ENCODE assay signal across 1 cellular context in genomic region chr3:5188419-5189405, GRCh38.
TF ChIP-seq lines count a peak whose summit lies in the region.

No MANE protein-coding gene starts in this region.

TF ChIP-seq in K562, 482 proteins besides CTCF, POLR2A, EP300 and RAD21 (continued from another document and continues in another):
- TF ChIP-seq, protein P1, sequence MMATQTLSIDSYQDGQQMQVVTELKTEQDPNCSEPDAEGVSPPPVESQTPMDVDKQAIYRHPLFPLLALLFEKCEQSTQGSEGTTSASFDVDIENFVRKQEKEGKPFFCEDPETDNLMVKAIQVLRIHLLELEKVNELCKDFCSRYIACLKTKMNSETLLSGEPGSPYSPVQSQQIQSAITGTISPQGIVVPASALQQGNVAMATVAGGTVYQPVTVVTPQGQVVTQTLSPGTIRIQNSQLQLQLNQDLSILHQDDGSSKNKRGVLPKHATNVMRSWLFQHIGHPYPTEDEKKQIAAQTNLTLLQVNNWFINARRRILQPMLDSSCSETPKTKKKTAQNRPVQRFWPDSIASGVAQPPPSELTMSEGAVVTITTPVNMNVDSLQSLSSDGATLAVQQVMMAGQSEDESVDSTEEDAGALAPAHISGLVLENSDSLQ (IDR thresholded peaks at IDR 0.05), result no peak
- peak; percentile 23 for TF ChIP-seq TBP (optimal IDR thresholded peaks at IDR 0.05; ENCODE audit: low read depth, low read length)
- no peak for TF ChIP-seq KAT8 (IDR thresholded peaks at IDR 0.05; ENCODE audit: low read depth)
- TF ChIP-seq MCM5 (IDR thresholded peaks at IDR 0.05; ENCODE audit: low read depth), result no peak
- no peak for TF ChIP-seq SMARCB1 (IDR thresholded peaks at IDR 0.05; ENCODE audit: insufficient read length, low read depth)
- TF ChIP-seq, protein P2, sequence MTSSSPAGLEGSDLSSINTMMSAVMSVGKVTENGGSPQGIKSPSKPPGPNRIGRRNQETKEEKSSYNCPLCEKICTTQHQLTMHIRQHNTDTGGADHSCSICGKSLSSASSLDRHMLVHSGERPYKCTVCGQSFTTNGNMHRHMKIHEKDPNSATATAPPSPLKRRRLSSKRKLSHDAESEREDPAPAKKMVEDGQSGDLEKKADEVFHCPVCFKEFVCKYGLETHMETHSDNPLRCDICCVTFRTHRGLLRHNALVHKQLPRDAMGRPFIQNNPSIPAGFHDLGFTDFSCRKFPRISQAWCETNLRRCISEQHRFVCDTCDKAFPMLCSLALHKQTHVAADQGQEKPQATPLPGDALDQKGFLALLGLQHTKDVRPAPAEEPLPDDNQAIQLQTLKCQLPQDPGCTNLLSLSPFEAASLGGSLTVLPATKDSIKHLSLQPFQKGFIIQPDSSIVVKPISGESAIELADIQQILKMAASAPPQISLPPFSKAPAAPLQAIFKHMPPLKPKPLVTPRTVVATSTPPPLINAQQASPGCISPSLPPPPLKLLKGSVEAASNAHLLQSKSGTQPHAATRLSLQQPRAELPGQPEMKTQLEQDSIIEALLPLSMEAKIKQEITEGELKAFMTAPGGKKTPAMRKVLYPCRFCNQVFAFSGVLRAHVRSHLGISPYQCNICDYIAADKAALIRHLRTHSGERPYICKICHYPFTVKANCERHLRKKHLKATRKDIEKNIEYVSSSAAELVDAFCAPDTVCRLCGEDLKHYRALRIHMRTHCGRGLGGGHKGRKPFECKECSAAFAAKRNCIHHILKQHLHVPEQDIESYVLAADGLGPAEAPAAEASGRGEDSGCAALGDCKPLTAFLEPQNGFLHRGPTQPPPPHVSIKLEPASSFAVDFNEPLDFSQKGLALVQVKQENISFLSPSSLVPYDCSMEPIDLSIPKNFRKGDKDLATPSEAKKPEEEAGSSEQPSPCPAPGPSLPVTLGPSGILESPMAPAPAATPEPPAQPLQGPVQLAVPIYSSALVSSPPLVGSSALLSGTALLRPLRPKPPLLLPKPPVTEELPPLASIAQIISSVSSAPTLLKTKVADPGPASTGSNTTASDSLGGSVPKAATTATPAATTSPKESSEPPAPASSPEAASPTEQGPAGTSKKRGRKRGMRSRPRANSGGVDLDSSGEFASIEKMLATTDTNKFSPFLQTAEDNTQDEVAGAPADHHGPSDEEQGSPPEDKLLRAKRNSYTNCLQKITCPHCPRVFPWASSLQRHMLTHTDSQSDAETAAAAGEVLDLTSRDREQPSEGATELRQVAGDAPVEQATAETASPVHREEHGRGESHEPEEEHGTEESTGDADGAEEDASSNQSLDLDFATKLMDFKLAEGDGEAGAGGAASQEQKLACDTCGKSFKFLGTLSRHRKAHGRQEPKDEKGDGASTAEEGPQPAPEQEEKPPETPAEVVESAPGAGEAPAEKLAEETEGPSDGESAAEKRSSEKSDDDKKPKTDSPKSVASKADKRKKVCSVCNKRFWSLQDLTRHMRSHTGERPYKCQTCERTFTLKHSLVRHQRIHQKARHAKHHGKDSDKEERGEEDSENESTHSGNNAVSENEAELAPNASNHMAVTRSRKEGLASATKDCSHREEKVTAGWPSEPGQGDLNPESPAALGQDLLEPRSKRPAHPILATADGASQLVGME (CRISPR knock-in tag; IDR thresholded peaks at IDR 0.05), result no peak
- TF ChIP-seq ZNF175 (CRISPR knock-in tag; IDR thresholded peaks at IDR 0.05; ENCODE audit: low read depth), result peak; percentile 40; the same call in 1 of the 2 replicates
- no peak for TF ChIP-seq STAG1 (CRISPR knock-in tag; IDR thresholded peaks at IDR 0.05; ENCODE audit: borderline replicate concordance)
- TF ChIP-seq DIDO1 (tag; IDR thresholded peaks at IDR 0.05; ENCODE audit: low read depth), result no peak
- TF ChIP-seq ZKSCAN1 (IDR thresholded peaks at IDR 0.05; ENCODE audit: low read depth, low read length), result no peak
- no peak for TF ChIP-seq MGA (IDR thresholded peaks at IDR 0.05)
- TF ChIP-seq RFX7 (CRISPR knock-in tag; IDR thresholded peaks at IDR 0.05), result no peak
- TF ChIP-seq PPARD (CRISPR knock-in tag; IDR thresholded peaks at IDR 0.05), result no peak
- TF ChIP-seq ZNF780A (CRISPR knock-in tag; IDR thresholded peaks at IDR 0.05), result no peak
- no peak for TF ChIP-seq PHTF2 (CRISPR knock-in tag; IDR thresholded peaks at IDR 0.05)
- no peak; the same call in 1 of the 2 replicates for TF ChIP-seq POLR2AphosphoS2 (IDR thresholded peaks at IDR 0.05; ENCODE audit: low read length)
- TF ChIP-seq NFRKB (IDR thresholded peaks at IDR 0.05; ENCODE audit: low read depth), result no peak
- TF ChIP-seq TAF7 (tag; IDR thresholded peaks at IDR 0.05), result no peak
- TF ChIP-seq KLF13 (tag; IDR thresholded peaks at IDR 0.05; ENCODE audit: borderline replicate concordance, low read depth), result no peak
- no peak for TF ChIP-seq MCM3 (IDR thresholded peaks at IDR 0.05)
- TF ChIP-seq BMI1 (IDR thresholded peaks at IDR 0.05; ENCODE audit: low read length), result no peak
- peak; percentile 85 for TF ChIP-seq EGR1 (conservative IDR thresholded peaks at IDR 0.05)
- TF ChIP-seq MYNN (IDR thresholded peaks at IDR 0.05), result no peak
- no peak for TF ChIP-seq MYNN (CRISPR knock-in tag; IDR thresholded peaks at IDR 0.05)
- TF ChIP-seq MAZ (CRISPR knock-in tag; conservative IDR thresholded peaks at IDR 0.05 in 1 of 2, IDR thresholded peaks at IDR 0.05 in 1 of 2), result peak in 1 of 2 experiments; percentile 10; a peak in 3 of 4 replicates
- no peak for TF ChIP-seq NONO (IDR thresholded peaks at IDR 0.05; ENCODE audit: low read depth in 2 of 2, low read length in 1 of 2)
- no peak for TF ChIP-seq GTF3C2 (IDR thresholded peaks at IDR 0.05; ENCODE audit: borderline replicate concordance, extremely low read depth, insufficient read length)
- TF ChIP-seq PHB2 (IDR thresholded peaks at IDR 0.05; ENCODE audit: low read depth), result no peak
- TF ChIP-seq, protein P3, sequence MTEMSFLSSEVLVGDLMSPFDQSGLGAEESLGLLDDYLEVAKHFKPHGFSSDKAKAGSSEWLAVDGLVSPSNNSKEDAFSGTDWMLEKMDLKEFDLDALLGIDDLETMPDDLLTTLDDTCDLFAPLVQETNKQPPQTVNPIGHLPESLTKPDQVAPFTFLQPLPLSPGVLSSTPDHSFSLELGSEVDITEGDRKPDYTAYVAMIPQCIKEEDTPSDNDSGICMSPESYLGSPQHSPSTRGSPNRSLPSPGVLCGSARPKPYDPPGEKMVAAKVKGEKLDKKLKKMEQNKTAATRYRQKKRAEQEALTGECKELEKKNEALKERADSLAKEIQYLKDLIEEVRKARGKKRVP (CRISPR knock-in tag; IDR thresholded peaks at IDR 0.05), result no peak
- no peak for TF ChIP-seq C11orf30 (IDR thresholded peaks at IDR 0.05; ENCODE audit: low read depth)
- no peak for TF ChIP-seq YBX1 (IDR thresholded peaks at IDR 0.05)
- TF ChIP-seq RFX1 (IDR thresholded peaks at IDR 0.05), result no peak
- TF ChIP-seq NR2C1 (IDR thresholded peaks at IDR 0.05), result no peak
- TF ChIP-seq NR2C1 (tag; IDR thresholded peaks at IDR 0.05), result no peak
- no peak for TF ChIP-seq CCNT2 (IDR thresholded peaks at IDR 0.05; ENCODE audit: borderline replicate concordance, extremely low read depth, insufficient read length, low read depth, low read length)
- TF ChIP-seq ZC3H11A (IDR thresholded peaks at IDR 0.05; ENCODE audit: low read depth, low read length), result no peak
